ENCODE assay signal across 1 cellular context in genomic region chr5:81774359-81774758, GRCh38.
TF ChIP-seq lines count a peak whose summit lies in the region.

No MANE protein-coding gene starts in this region.

TF ChIP-seq in PFSK-1, 5 proteins besides CTCF, POLR2A, EP300 and RAD21 (continued from another document):
- TF ChIP-seq, protein P1, sequence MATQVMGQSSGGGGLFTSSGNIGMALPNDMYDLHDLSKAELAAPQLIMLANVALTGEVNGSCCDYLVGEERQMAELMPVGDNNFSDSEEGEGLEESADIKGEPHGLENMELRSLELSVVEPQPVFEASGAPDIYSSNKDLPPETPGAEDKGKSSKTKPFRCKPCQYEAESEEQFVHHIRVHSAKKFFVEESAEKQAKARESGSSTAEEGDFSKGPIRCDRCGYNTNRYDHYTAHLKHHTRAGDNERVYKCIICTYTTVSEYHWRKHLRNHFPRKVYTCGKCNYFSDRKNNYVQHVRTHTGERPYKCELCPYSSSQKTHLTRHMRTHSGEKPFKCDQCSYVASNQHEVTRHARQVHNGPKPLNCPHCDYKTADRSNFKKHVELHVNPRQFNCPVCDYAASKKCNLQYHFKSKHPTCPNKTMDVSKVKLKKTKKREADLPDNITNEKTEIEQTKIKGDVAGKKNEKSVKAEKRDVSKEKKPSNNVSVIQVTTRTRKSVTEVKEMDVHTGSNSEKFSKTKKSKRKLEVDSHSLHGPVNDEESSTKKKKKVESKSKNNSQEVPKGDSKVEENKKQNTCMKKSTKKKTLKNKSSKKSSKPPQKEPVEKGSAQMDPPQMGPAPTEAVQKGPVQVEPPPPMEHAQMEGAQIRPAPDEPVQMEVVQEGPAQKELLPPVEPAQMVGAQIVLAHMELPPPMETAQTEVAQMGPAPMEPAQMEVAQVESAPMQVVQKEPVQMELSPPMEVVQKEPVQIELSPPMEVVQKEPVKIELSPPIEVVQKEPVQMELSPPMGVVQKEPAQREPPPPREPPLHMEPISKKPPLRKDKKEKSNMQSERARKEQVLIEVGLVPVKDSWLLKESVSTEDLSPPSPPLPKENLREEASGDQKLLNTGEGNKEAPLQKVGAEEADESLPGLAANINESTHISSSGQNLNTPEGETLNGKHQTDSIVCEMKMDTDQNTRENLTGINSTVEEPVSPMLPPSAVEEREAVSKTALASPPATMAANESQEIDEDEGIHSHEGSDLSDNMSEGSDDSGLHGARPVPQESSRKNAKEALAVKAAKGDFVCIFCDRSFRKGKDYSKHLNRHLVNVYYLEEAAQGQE (IDR thresholded peaks at IDR 0.05; ENCODE audit: insufficient read depth in 1 of 2, low read depth in 2 of 2, low read length in 2 of 2) = peak in 1 of 2 experiments; percentile 75; a peak in 3 of 4 replicates
- no peak for TF ChIP-seq POLR2AphosphoS5 (IDR thresholded peaks at IDR 0.05; ENCODE audit: low read depth, low read length)
- TF ChIP-seq TAF1 (IDR thresholded peaks at IDR 0.05; ENCODE audit: borderline replicate concordance, insufficient read depth, low read length) = no peak
- no peak for TF ChIP-seq SIN3A (IDR thresholded peaks at IDR 0.05; ENCODE audit: borderline replicate concordance, insufficient read depth, low read length)
